ENCODE assay signal across 26 cellular contexts in the genomic region with DNA sequence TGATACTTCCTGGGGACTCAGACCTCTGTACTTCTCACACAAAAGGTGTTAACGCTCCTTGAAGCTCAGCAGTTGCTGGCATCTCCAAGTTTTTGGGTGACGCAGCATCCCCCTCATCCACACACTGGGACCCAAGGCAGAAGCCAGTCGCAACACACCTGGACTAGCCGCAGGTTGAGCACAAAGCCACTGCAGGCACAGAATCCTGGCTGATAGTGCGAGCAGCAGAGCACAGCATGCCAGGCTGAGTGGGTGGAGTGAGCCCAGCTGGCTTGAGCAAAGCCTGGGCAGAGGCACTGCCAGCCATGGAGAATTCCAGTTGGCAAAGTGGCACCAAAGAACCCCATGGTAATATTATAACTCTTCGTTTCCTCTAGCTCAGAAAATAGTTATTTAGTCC.
"Had no signal": no experiment of that assay in that cellular context is flagged by ENCODE, and none has a peak within 500 bp of the region (broad histone marks: within the 10 kb centered on the region; RNA-seq: fewer than 3 reads in every experiment).

No MANE protein-coding gene starts in this region.

- DNase-seq: hypothalamus; islet precursor cell; left ventricle myocardium inferior; midbrain; mucosa of descending colon; naive thymus-derived CD4-positive, alpha-beta T cell; ovary; right lobe of liver; stimulated activated CD4-positive, alpha-beta T cell treated with anti-CD3 and anti-CD28 coated beads, Interleukin-1b, Interleukin-23, amount 100 ng/mL, for 48 hours; stimulated activated CD4-positive, alpha-beta T cell treated with anti-CD3 and anti-CD28 coated beads, Interleukin-2, amount 100 ng/mL, for 48 hours; stimulated activated CD4-positive, alpha-beta T cell treated with anti-CD3 and anti-CD28 coated beads, Interleukin-4, amount 100 ng/mL, for 4 hours; stimulated activated CD8-positive, alpha-beta memory T cell treated with anti-CD3 and anti-CD28 coated beads, Interleukin-4, amount 100 ng/mL, for 48 hours; stimulated activated naive CD4-positive, alpha-beta T cell; tibial artery; trophoblast cell; upper lobe of right lung had no signal

- H3K4me1 Mint-ChIP-seq: memory B cell; naive thymus-derived CD4-positive, alpha-beta T cell; neural crest cell had no signal

- H3K27ac ChIP-seq: left ventricle myocardium inferior, ovary, right atrium auricular region, right lobe of liver, suprapubic skin, thoracic aorta, tibial artery, upper lobe of right lung had no signal

- H3K9me3 Mint-ChIP-seq: memory B cell; natural killer cell treated with Interleukin-12 subunit alpha and Interleukin-12 subunit beta and Interleukin-15 and Interleukin-18, amount 100 ng/mL, for 72 hours had no signal

- H3K4me1 ChIP-seq: left ventricle myocardium inferior, right atrium auricular region, right lobe of liver, suprapubic skin, tibial artery, upper lobe of right lung had no signal

- H3K27ac Mint-ChIP-seq: memory B cell; naive thymus-derived CD4-positive, alpha-beta T cell; natural killer cell treated with Interleukin-12 subunit alpha and Interleukin-12 subunit beta and Interleukin-15 and Interleukin-18, amount 100 ng/mL, for 72 hours; progenitor cell of endocrine pancreas; stimulated activated naive CD8-positive, alpha-beta T cell treated with anti-CD3 and anti-CD28 coated beads, Interleukin-15, Interleukin-2, amounts not matched to agents 100 ng/mL and 50 ng/mL, for 24 hours had no signal

- H3K36me3 ChIP-seq: left ventricle myocardium inferior, ovary, right atrium auricular region, right lobe of liver, suprapubic skin, thoracic aorta, tibial artery, upper lobe of right lung had no signal

- ATAC-seq: mucosa of descending colon; naive thymus-derived CD4-positive, alpha-beta T cell; natural killer cell treated with Interleukin-12 subunit alpha and Interleukin-12 subunit beta and Interleukin-15 and Interleukin-18, amount 100 ng/mL, for 72 hours; right lobe of liver; upper lobe of right lung had no signal

- H3K4me3 Mint-ChIP-seq: memory B cell; naive thymus-derived CD4-positive, alpha-beta T cell; natural killer cell treated with Interleukin-12 subunit alpha and Interleukin-12 subunit beta and Interleukin-15 and Interleukin-18, amount 100 ng/mL, for 72 hours; neural crest cell; stimulated activated naive CD8-positive, alpha-beta T cell treated with anti-CD3 and anti-CD28 coated beads, Interleukin-15, Interleukin-2, amounts not matched to agents 100 ng/mL and 50 ng/mL, for 24 hours had no signal

- FAIRE-seq: urothelium cell line had no signal

- H3K36me3 Mint-ChIP-seq: memory B cell; naive thymus-derived CD4-positive, alpha-beta T cell; natural killer cell treated with Interleukin-12 subunit alpha and Interleukin-12 subunit beta and Interleukin-15 and Interleukin-18, amount 100 ng/mL, for 72 hours had no signal

- H3K9me3 ChIP-seq: ovary, right atrium auricular region, right lobe of liver, suprapubic skin, thoracic aorta, tibial artery, upper lobe of right lung had no signal

- H3K4me3 ChIP-seq: left ventricle myocardium inferior, mucosa of descending colon, ovary, right atrium auricular region, right lobe of liver, smooth muscle cell, suprapubic skin, thoracic aorta, tibial artery, upper lobe of right lung had no signal

- H3K27me3 Mint-ChIP-seq: memory B cell; naive thymus-derived CD4-positive, alpha-beta T cell; natural killer cell treated with Interleukin-12 subunit alpha and Interleukin-12 subunit beta and Interleukin-15 and Interleukin-18, amount 100 ng/mL, for 72 hours; progenitor cell of endocrine pancreas; stimulated activated naive CD8-positive, alpha-beta T cell treated with anti-CD3 and anti-CD28 coated beads, Interleukin-15, Interleukin-2, amounts not matched to agents 100 ng/mL and 50 ng/mL, for 24 hours had no signal

- H3K4me2 ChIP-seq: smooth muscle cell had no signal

- H3K27me3 ChIP-seq: ovary, right atrium auricular region, right lobe of liver, suprapubic skin, tibial artery, upper lobe of right lung had no signal
